Comparison of ENCODE assay signal across 8 cellular contexts in the genomic region with DNA sequence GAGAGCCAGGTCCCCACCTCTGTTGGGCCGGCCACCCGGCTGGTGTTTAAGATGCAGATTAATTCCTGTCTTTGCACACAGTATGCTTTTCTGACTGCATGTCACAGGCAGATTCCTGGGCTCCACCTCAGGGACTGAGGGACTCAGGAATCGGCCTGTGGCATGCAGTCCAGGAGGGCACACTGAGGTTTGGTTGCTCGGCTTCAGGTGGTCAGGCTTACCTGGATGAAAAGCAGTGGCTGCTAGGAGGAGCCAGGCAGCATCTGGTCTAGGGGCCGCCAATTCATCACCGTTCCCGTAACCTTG. TPM values are rescaled to one million over a fixed set of nuclear protein-coding genes. Genes with fewer than 3 reads are reported as not detected.
DNase-seq lines count a peak whose midpoint lies in the region; TF ChIP-seq lines count a peak whose summit lies in the region.

No MANE protein-coding gene starts in this region.

- H2BK5ac ChIP-seq in trophoblast cell (ENCODE audit: low read depth, low read length, poor library complexity), result no peak overlapping the region

- H3K4me1 ChIP-seq in ES-I3 (ENCODE audit: insufficient read depth, low read length) (peaks cover 7% of the 10 kb centered on the region), esophagus (ENCODE audit: control insufficient read depth in 2 of 2, insufficient read depth in 2 of 2, low read length in 1 of 2) (peaks cover 13 to 20% of the 10 kb centered on the region in 2 donors), trophoblast cell (ENCODE audit: control insufficient read depth in 1 of 2, insufficient read depth in 2 of 2, low read length in 2 of 2) (peaks cover 13 to 16% of the 10 kb centered on the region in 2 experiments)

- TF ChIP-seq CTCF in GM13977 (IDR thresholded peaks at IDR 0.05; ENCODE audit: extremely low read depth, insufficient read depth, missing control alignments), result no peak

- H2AFZ ChIP-seq in trophoblast cell (ENCODE audit: insufficient read depth, low read length, poor library complexity), result no peak overlapping the region

- 33 to 41% methylated on average over 7 of the region's 7 CpGs for WGBS in esophagus, 2 donors
- WGBS in trophoblast cell (ENCODE audit: extremely low coverage, insufficient coverage, insufficient read length), result no CpG with 5 or more reads among the region's 7 CpGs

- H4K12ac ChIP-seq in trophoblast cell (ENCODE audit: low read depth, low read length), result no peak overlapping the region

- H3K4me3 ChIP-seq in esophagus (ENCODE audit: low read depth in 1 of 2, low read length in 2 of 2), result peak overlapping the region; percentile 67 to 86
- peak overlapping the region; percentile 95 for H3K4me3 ChIP-seq in trophoblast cell (ENCODE audit: low read depth, low read length)

- peak overlapping the region; percentile 98 for H3K4ac ChIP-seq in trophoblast cell (ENCODE audit: low read depth, low read length)

- DNase-seq in RKO (ENCODE audit: low spot score), result peak; percentile 46
- no peak for DNase-seq in trophoblast cell
- DNase-seq in GM13977 (ENCODE audit: low spot score), result no peak
- DNase-seq in MV-4-11 (lab: John Stamatoyannopoulos, UW), result no peak
- DNase-seq in SHP77 (lab: John Stamatoyannopoulos, UW), result no peak
- DNase-seq in GM19240 (ENCODE audit: insufficient read length, low spot score), result no peak

- H3K79me2 ChIP-seq in trophoblast cell (ENCODE audit: control insufficient read depth, insufficient read depth, low read length, poor library complexity), result peaks cover 25% of the 10 kb centered on the region

- H4K91ac ChIP-seq in trophoblast cell (ENCODE audit: low read depth, low read length), result no peak overlapping the region

- H3K27ac ChIP-seq in esophagus (ENCODE audit: low read depth in 2 of 2, low read length in 1 of 2), result peak overlapping the region; percentile 45 to 59
- H3K27ac ChIP-seq in trophoblast cell (ENCODE audit: low read depth, low read length), result no peak overlapping the region

- H3K9ac ChIP-seq in ES-I3 (ENCODE audit: low read depth, low read length), result peak overlapping the region; percentile 91
- peak overlapping the region; percentile 89 for H3K9ac ChIP-seq in trophoblast cell (ENCODE audit: low read length)

- H3K9me3 ChIP-seq in ES-I3 (ENCODE audit: control insufficient read depth, insufficient read depth, low read length) (no peaks in the 10 kb centered on the region), esophagus (ENCODE audit: control insufficient read depth in 2 of 2, insufficient read depth in 1 of 2, low read depth in 1 of 2, low read length in 1 of 2) (no peaks in the 10 kb centered on the region), trophoblast cell (ENCODE audit: insufficient read depth, low read depth, low read length) (peaks cover 2% of the 10 kb centered on the region)

- H2AK5ac ChIP-seq in trophoblast cell (ENCODE audit: low read length), result peak overlapping the region; percentile 81

- peaks cover 10% of the 10 kb centered on the region for H3K79me1 ChIP-seq in trophoblast cell (ENCODE audit: low read length)

- no peak overlapping the region for H2BK120ac ChIP-seq in trophoblast cell (ENCODE audit: insufficient read depth, low read length, poor library complexity)

- H3K18ac ChIP-seq in trophoblast cell (ENCODE audit: low read length), result no peak overlapping the region

- no peak overlapping the region for H4K8ac ChIP-seq in trophoblast cell (ENCODE audit: low read depth, low read length)

- H2BK12ac ChIP-seq in trophoblast cell (ENCODE audit: low read length), result no peak overlapping the region

- H3K23ac ChIP-seq in trophoblast cell (ENCODE audit: low read length), result no peak overlapping the region

- H3K4me2 ChIP-seq in trophoblast cell (ENCODE audit: low read length), result peak overlapping the region; percentile 76

- H3K14ac ChIP-seq in trophoblast cell (ENCODE audit: low read length), result peak overlapping the region; percentile 22

- H3K27me3 ChIP-seq in esophagus (ENCODE audit: control insufficient read depth in 1 of 2, insufficient read depth in 2 of 2, low read length in 2 of 2), result no peaks in the 10 kb centered on the region
- H3K27me3 ChIP-seq in trophoblast cell (ENCODE audit: insufficient read depth, low read length), result no peaks in the 10 kb centered on the region

- in situ Hi-C loops in GM13977 (cut with MboI; ENCODE audit: low pct_unique_long_range_greater_than_20kb, low sequenced_read_pairs, unreplicated experiment), result no loop called here

- H3K36me3 ChIP-seq in ES-I3 (ENCODE audit: insufficient read depth, low read length) (peaks cover 21% of the 10 kb centered on the region), esophagus (ENCODE audit: control insufficient read depth in 2 of 2, insufficient read depth in 2 of 2, low read length in 1 of 2) (peaks cover 0 to 14% of the 10 kb centered on the region in 2 donors), trophoblast cell (ENCODE audit: control insufficient read depth in 1 of 2, insufficient read depth in 2 of 2, low read length in 2 of 2) (peaks cover 19 to 22% of the 10 kb centered on the region in 2 experiments)

RNA-seq across cellular contexts. Expression of a gene that starts 1.1 kb away (rescaled TPM):
- 10 to 100 TPM; 17.3 to 21.1 TPM for polyA plus RNA-seq in esophagus
- polyA plus RNA-seq in trophoblast cell (2013), result 23.6 and 23.9 TPM in 2 replicates

RNA-seq across cellular contexts. Expression of a gene that starts 27.4 kb away (rescaled TPM):
- polyA plus RNA-seq in esophagus, result not detected
- polyA plus RNA-seq in trophoblast cell (2013), result not detected in 2 replicates
